In genomic region chr6:83431545-83432165, GRCh38 we compare ENCODE assay signal across 8 cellular contexts. TPM values are rescaled to one million over a fixed set of nuclear protein-coding genes. Genes with fewer than 3 reads are reported as not detected.
DNase-seq lines count a peak whose midpoint lies in the region; ATAC-seq and TF ChIP-seq lines count a peak whose summit lies in the region.

No MANE protein-coding gene starts in this region.

- TF ChIP-seq CTCF in GM12865 (IDR thresholded peaks at IDR 0.05; ENCODE audit: insufficient read depth, low read depth, low read length, missing control alignments) = no peak
- TF ChIP-seq CTCF in hepatocyte (IDR thresholded peaks at IDR 0.05; ENCODE audit: poor library complexity) = no peak
- no peak for TF ChIP-seq CTCF in sigmoid colon (IDR thresholded peaks at IDR 0.05)

- ATAC-seq in HG03565 (IDR thresholded peaks at IDR 0.05; ENCODE audit: unreplicated experiment) = no peak
- no peak for ATAC-seq in GM21423 (IDR thresholded peaks at IDR 0.05; ENCODE audit: unreplicated experiment)
- ATAC-seq in GM19324 (IDR thresholded peaks at IDR 0.05; ENCODE audit: low FRiP score, unreplicated experiment) = no peak

- intact Hi-C loops in sigmoid colon (cut with DNase I) = loop anchor here (5.0 to 10.0 kb wide), 2 partner anchors 207 to 364 kb away; partner anchors contain the start of genes DOP1A and UBE3D

- H4K20me1 ChIP-seq in hepatocyte (ENCODE audit: insufficient read depth, poor library complexity, severe bottlenecking) = no peaks in the 10 kb centered on the region

- H3K9me2 ChIP-seq in hepatocyte (replicated peaks; ENCODE audit: insufficient read depth) = no peaks in the 10 kb centered on the region

- peak overlapping the region; percentile 96 for H3K4me2 ChIP-seq in hepatocyte

- peaks cover 36% of the 10 kb centered on the region for H3K79me2 ChIP-seq in hepatocyte

- no peaks in the 10 kb centered on the region for H3K9me3 ChIP-seq in hepatocyte (ENCODE audit: low read depth)
- no peaks in the 10 kb centered on the region for H3K9me3 ChIP-seq in sigmoid colon

- WGBS in hepatocyte (ENCODE audit: low lambda C conversion rate, missing lambda C conversion rate) = 71% methylated on average over 19 of the region's 19 CpGs
- WGBS in sigmoid colon, 2 donors = 19 to 74% methylated on average over 19 of the region's 19 CpGs

- peak overlapping the region; percentile 93 for H2AFZ ChIP-seq in hepatocyte

- DNase-seq in GM12865 (ENCODE audit: low read depth) (peak; percentile 3), hepatocyte (ENCODE audit: low spot score) (peak; percentile 57), sigmoid colon (no peak), COR-L47 (lab: John Stamatoyannopoulos, UW) (no peak)

- H3K4me3 ChIP-seq in GM12865 (ENCODE audit: low read depth, low read length) (peak overlapping the region; percentile 57), hepatocyte (peak overlapping the region; percentile 78), sigmoid colon (peak overlapping the region; percentile 52 to 84 (median 74))

- H3K36me3 ChIP-seq in hepatocyte (replicated peaks; ENCODE audit: insufficient read depth, low read depth) = no peaks in the 10 kb centered on the region
- no peaks in the 10 kb centered on the region for H3K36me3 ChIP-seq in sigmoid colon

- H3K4me1 ChIP-seq in hepatocyte (ENCODE audit: insufficient read depth) (peaks cover 10% of the 10 kb centered on the region), sigmoid colon (peaks cover 0 to 19% (median 14%) of the 10 kb centered on the region in 4 donors)

- H3K27me3 ChIP-seq in hepatocyte = no peaks in the 10 kb centered on the region
- no peaks in the 10 kb centered on the region for H3K27me3 ChIP-seq in sigmoid colon

- TF ChIP-seq POLR2A in sigmoid colon (IDR thresholded peaks at IDR 0.05) = no peak

- H3K27ac ChIP-seq in angular gyrus (ENCODE audit: low read depth, low read length) (peak overlapping the region; percentile 84), hepatocyte (peak overlapping the region; percentile 91), sigmoid colon (peak overlapping the region; percentile 78 to 82 (median 80))

- no peak for TF ChIP-seq EP300 in sigmoid colon (IDR thresholded peaks at IDR 0.05)

RNA-seq across cellular contexts. Expression of gene ME1, which starts 0.8 kb away (rescaled TPM):
- 19.0 and 19.8 TPM in 2 replicates for total RNA-seq in hepatocyte
- polyA plus RNA-seq in hepatocyte = 17.4 and 19.7 TPM in 2 replicates
- total RNA-seq in sigmoid colon = 10 to 100 TPM; 11.3 to 18.5 (median 16.3) TPM
- 1 to 10 TPM; 4.2 to 7.9 (median 7.2) TPM for polyA plus RNA-seq in sigmoid colon

Comparison
In these comparisons a context has a peak if more than half of its experiments do, and no peak if none do; other contexts are left out.
1. DNase-seq: peak in GM12865 (single experiment) and hepatocyte (single experiment); none in sigmoid colon (single experiment) and COR-L47 (single experiment).
2. Peak in every context shown above with its lines, with median percentiles within 50 percentile points of each other: H3K4me3 ChIP-seq and H3K27ac ChIP-seq.